ENCODE assay signal across 16 cellular contexts in genomic region chr9:36499156-36499886, GRCh38.
DNase-seq lines count a peak whose midpoint lies in the region; ATAC-seq and TF ChIP-seq lines count a peak whose summit lies in the region.
"Had no signal": no experiment of that assay in that cellular context is flagged by ENCODE, and none has a peak within 500 bp of the region (broad histone marks: within the 10 kb centered on the region; RNA-seq: fewer than 3 reads in every experiment).

No MANE protein-coding gene starts in this region.

- peaks cover 28% of the 10 kb centered on the region for H3K4me1 ChIP-seq in BE2C
- H3K4me1 ChIP-seq in ectodermal cell (ENCODE audit: control insufficient read depth, insufficient read depth, low read length) = peaks cover 6% of the 10 kb centered on the region

- H3K27me3 ChIP-seq in BE2C (no peaks in the 10 kb centered on the region), ectodermal cell (ENCODE audit: control insufficient read depth, insufficient read depth, low read length, poor library complexity, severe bottlenecking) (no peaks in the 10 kb centered on the region)

- 61 to 63% methylated on average over 8 of the region's 8 CpGs for WGBS in ectodermal cell, 2 experiments

- H3K9me3 ChIP-seq in BE2C (no peaks in the 10 kb centered on the region), ectodermal cell (ENCODE audit: control insufficient read depth, low read length) (no peaks in the 10 kb centered on the region), T-helper 17 cell (ENCODE audit: control insufficient read depth, low read length, poor library complexity, severe bottlenecking) (no peaks in the 10 kb centered on the region)

- H3K27me3 Mint-ChIP-seq in activated CD4-positive, alpha-beta memory T cell treated with anti-CD3 and anti-CD28 coated beads for 36 hours = no peaks in the 10 kb centered on the region
- H3K27me3 Mint-ChIP-seq in T-helper 17 cell = no peaks in the 10 kb centered on the region
- H3K27me3 Mint-ChIP-seq: activated naive CD8-positive, alpha-beta T cell treated with anti-CD3 and anti-CD28 coated beads for 36 hours; memory B cell; stimulated activated naive CD8-positive, alpha-beta T cell treated with anti-CD3 and anti-CD28 coated beads, Interleukin-15, Interleukin-2, amounts not matched to agents 100 ng/mL and 50 ng/mL, for 24 hours had no signal

- CTCF ChIA-PET in activated CD4-positive, alpha-beta memory T cell treated with anti-CD3 and anti-CD28 coated beads for 36 hours (lab: Charles Lee) = interaction anchor here (0.7 to 2.0 kb wide), 2 partner anchors 92 to 1168 kb away, joined by 3 to 7 read pairs; no protein-coding TSS in a partner anchor

- DNase-seq in BE2C (peak; percentile 100), NCI-H1105 (lab: John Stamatoyannopoulos, UW) (peak; percentile 91), NCI-H345 treated with DMSO at 0.1 percent for 48 hours (lab: John Stamatoyannopoulos, UW; ENCODE audit: unreplicated experiment) (peak; percentile 86), 8988T (no peak), globus pallidus (ENCODE audit: low spot score) (no peak), T-helper 17 cell (no peak)
- DNase-seq in activated CD4-positive, alpha-beta memory T cell treated with anti-CD3 and anti-CD28 coated beads for 36 hours = no peak
- DNase-seq: activated CD4-positive, CD25-positive, alpha-beta regulatory T cell treated with anti-CD3 and anti-CD28 coated beads, Interleukin-2, amount 50 U/mL, for 72 hours; activated naive CD8-positive, alpha-beta T cell treated with anti-CD3 and anti-CD28 coated beads for 36 hours; activated T-cell treated with anti-CD3 and anti-CD28 coated beads for 4 hours; small intestine; T-helper 1 cell had no signal

- no peak for TF ChIP-seq CTCF in BE2C (IDR thresholded peaks at IDR 0.05; ENCODE audit: low read depth, low read length)

- H3K36me3 Mint-ChIP-seq in activated CD4-positive, alpha-beta memory T cell treated with anti-CD3 and anti-CD28 coated beads for 36 hours = no peaks in the 10 kb centered on the region
- no peaks in the 10 kb centered on the region for H3K36me3 Mint-ChIP-seq in T-helper 17 cell (ENCODE audit: low read depth)
- H3K36me3 Mint-ChIP-seq: activated naive CD8-positive, alpha-beta T cell treated with anti-CD3 and anti-CD28 coated beads for 36 hours; memory B cell had no signal

- no peak for ATAC-seq in T-helper 17 cell
- ATAC-seq: Panc1 had no signal

- H3K36me3 ChIP-seq in BE2C (no peaks in the 10 kb centered on the region), ectodermal cell (ENCODE audit: control insufficient read depth, insufficient read depth, low read length) (no peaks in the 10 kb centered on the region)

- no peak overlapping the region for H3K4me3 Mint-ChIP-seq in activated CD4-positive, alpha-beta memory T cell treated with anti-CD3 and anti-CD28 coated beads for 36 hours
- H3K4me3 Mint-ChIP-seq in T-helper 17 cell = no peak overlapping the region
- H3K4me3 Mint-ChIP-seq: activated naive CD8-positive, alpha-beta T cell treated with anti-CD3 and anti-CD28 coated beads for 36 hours; memory B cell; stimulated activated naive CD8-positive, alpha-beta T cell treated with anti-CD3 and anti-CD28 coated beads, Interleukin-15, Interleukin-2, amounts not matched to agents 100 ng/mL and 50 ng/mL, for 24 hours had no signal

- H3K4me1 Mint-ChIP-seq in activated CD4-positive, alpha-beta memory T cell treated with anti-CD3 and anti-CD28 coated beads for 36 hours (ENCODE audit: low read depth) = peaks cover 25% of the 10 kb centered on the region
- peaks cover 12% of the 10 kb centered on the region for H3K4me1 Mint-ChIP-seq in T-helper 17 cell

- intact Hi-C loops in activated CD4-positive, alpha-beta memory T cell treated with anti-CD3 and anti-CD28 coated beads for 36 hours (cut with micrococcal nuclease) = no loop called here

- no peak overlapping the region for H3K27ac Mint-ChIP-seq in activated CD4-positive, alpha-beta memory T cell treated with anti-CD3 and anti-CD28 coated beads for 36 hours
- H3K27ac Mint-ChIP-seq in T-helper 17 cell = no peak overlapping the region
- H3K27ac Mint-ChIP-seq: activated naive CD8-positive, alpha-beta T cell treated with anti-CD3 and anti-CD28 coated beads for 36 hours; memory B cell; stimulated activated naive CD8-positive, alpha-beta T cell treated with anti-CD3 and anti-CD28 coated beads, Interleukin-15, Interleukin-2, amounts not matched to agents 100 ng/mL and 50 ng/mL, for 24 hours had no signal

- peak overlapping the region; percentile 70 for H3K27ac ChIP-seq in ectodermal cell (ENCODE audit: insufficient read depth, low read depth, low read length, poor library complexity, severe bottlenecking)

- H3K9me3 Mint-ChIP-seq in activated CD4-positive, alpha-beta memory T cell treated with anti-CD3 and anti-CD28 coated beads for 36 hours = no peaks in the 10 kb centered on the region
- H3K9me3 Mint-ChIP-seq: activated naive CD8-positive, alpha-beta T cell treated with anti-CD3 and anti-CD28 coated beads for 36 hours; memory B cell had no signal

- POLR2A ChIA-PET in activated CD4-positive, alpha-beta memory T cell treated with anti-CD3 and anti-CD28 coated beads for 36 hours (lab: Charles Lee) = no interaction called here

- H3K4me3 ChIP-seq in BE2C (ENCODE audit: low read depth, low read length) (peak overlapping the region; percentile 46), ectodermal cell (ENCODE audit: insufficient read depth, low read depth, low read length) (no peak overlapping the region)

Comparison
In these comparisons a context has a peak if more than half of its experiments do, and no peak if none do; other contexts are left out.
1. DNase-seq: peak in BE2C (single experiment), NCI-H1105 (single experiment) and NCI-H345 treated with DMSO at 0.1 percent for 48 hours (single experiment); none in activated CD4-positive, alpha-beta memory T cell treated with anti-CD3 and anti-CD28 coated beads for 36 hours (single experiment), 8988T (single experiment), globus pallidus (single experiment) and T-helper 17 cell (0 of 3).